ENCODE assay signal across 1 cellular context in the genomic region with DNA sequence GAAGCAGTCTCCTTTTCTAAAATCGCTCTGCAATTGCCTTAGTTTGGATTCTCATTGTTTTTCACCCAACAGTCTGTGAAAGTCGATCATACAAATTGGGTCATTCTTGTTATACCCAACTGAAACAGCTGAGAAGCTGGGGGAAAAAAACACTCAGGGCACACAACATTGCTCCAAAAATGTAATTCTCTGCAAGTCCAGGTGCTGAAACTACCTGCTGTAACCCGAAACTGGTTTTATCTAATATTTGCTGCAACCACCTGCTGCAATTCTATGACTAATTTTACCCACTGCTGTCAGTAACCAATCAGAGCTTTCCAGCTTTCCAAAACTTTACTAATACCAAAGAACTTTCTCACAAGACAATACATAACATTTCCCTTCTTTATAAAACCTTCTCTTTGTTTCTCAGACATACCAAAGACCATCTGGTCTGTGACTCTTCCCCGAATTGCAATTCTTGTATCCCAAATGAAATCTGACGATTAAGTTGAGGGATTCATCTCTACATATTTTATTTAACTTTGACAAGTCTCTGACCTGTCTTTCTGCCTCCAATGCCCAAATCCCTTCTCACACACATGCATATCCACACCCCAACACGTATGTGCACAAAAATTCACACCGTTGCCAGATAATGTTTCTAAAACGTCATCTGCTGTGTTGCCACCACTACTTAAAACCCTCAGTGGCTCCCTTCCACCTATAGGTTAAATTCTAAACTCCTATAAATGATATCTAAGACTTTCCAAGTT.
TF ChIP-seq lines count a peak whose summit lies in the region.

No MANE protein-coding gene starts in this region.

TF ChIP-seq in GM12878, 131 proteins besides CTCF, POLR2A, EP300 and RAD21 (continued from another document and continues in another):
- TF ChIP-seq PRDM15 (CRISPR knock-in tag; IDR thresholded peaks at IDR 0.05) (no peak), RELA (IDR thresholded peaks at IDR 0.05; ENCODE audit: borderline replicate concordance, partially characterized antibody) (no peak), ZZZ3 (IDR thresholded peaks at IDR 0.05; ENCODE audit: control insufficient read depth, insufficient read length, low read depth) (no peak), RUNX3 (IDR thresholded peaks at IDR 0.05; ENCODE audit: low read length) (peak; percentile 80), POLR2AphosphoS2 (IDR thresholded peaks at IDR 0.05; ENCODE audit: low read depth, low read length) (peak; percentile 17; the same call in 1 of the 2 replicates), CBFB (IDR thresholded peaks at IDR 0.05; ENCODE audit: low read depth) (0 out of 2 replicates have a peak, but pooled peaks have one; percentile 30), CEBPB (IDR thresholded peaks at IDR 0.05; ENCODE audit: borderline replicate concordance in 1 of 2, low read depth in 2 of 2, low read length in 2 of 2) (peak in 1 of 2 experiments; percentile 69; a peak in 1 of 4 replicates), RB1 (IDR thresholded peaks at IDR 0.05; ENCODE audit: borderline replicate concordance) (no peak), ETV6 (conservative IDR thresholded peaks at IDR 0.05 in 1 of 2, IDR thresholded peaks at IDR 0.05 in 1 of 2; ENCODE audit: borderline replicate concordance in 1 of 2, low read depth in 1 of 2) (peak in 1 of 2 experiments; percentile 42; a peak in 1 of 4 replicates), MYC (IDR thresholded peaks at IDR 0.05; ENCODE audit: insufficient read depth, insufficient read length, insufficient replicate concordance, low read length, severe bottlenecking) (no peak), GABPA (IDR thresholded peaks at IDR 0.05; ENCODE audit: low read depth) (peak; percentile 37; the same call in 1 of the 2 replicates), KLF5 (IDR thresholded peaks at IDR 0.05; ENCODE audit: partially characterized antibody) (peak; percentile 24), RCOR1 (conservative IDR thresholded peaks at IDR 0.05; ENCODE audit: low read depth, low read length) (no peak), CUX1 (IDR thresholded peaks at IDR 0.05; ENCODE audit: insufficient replicate concordance, low read depth, low read length) (peak; percentile 72), FOXK2 (IDR thresholded peaks at IDR 0.05) (no peak), KAT2A (conservative IDR thresholded peaks at IDR 0.05; ENCODE audit: control insufficient read depth, low read depth, low read length) (no peak), SKIL (IDR thresholded peaks at IDR 0.05; ENCODE audit: low read depth, poor library complexity, severe bottlenecking) (peak; percentile 75), TAF1 (IDR thresholded peaks at IDR 0.05; ENCODE audit: borderline replicate concordance, low read depth, low read length) (peak; percentile 65; the same call in 1 of the 2 replicates), YBX1 (IDR thresholded peaks at IDR 0.05) (no peak), TBL1XR1 (IDR thresholded peaks at IDR 0.05; ENCODE audit: low read depth, low read length) (peak; percentile 83), POU2F2 (IDR thresholded peaks at IDR 0.05; ENCODE audit: borderline replicate concordance, low read depth, low read length) (peak; percentile 90), CBX5 (IDR thresholded peaks at IDR 0.05; ENCODE audit: low read depth) (0 out of 2 replicates have a peak, but pooled peaks have one; percentile 13), SIX5 (IDR thresholded peaks at IDR 0.05; ENCODE audit: low read depth, low read length, severe bottlenecking) (no peak), NFIC (IDR thresholded peaks at IDR 0.05; ENCODE audit: low read depth, low read length) (peak; percentile 80), CREB1 (IDR thresholded peaks at IDR 0.05; ENCODE audit: low read depth) (peak; percentile 69), MEF2B (IDR thresholded peaks at IDR 0.05; ENCODE audit: partially characterized antibody, poor library complexity, severe bottlenecking) (no peak), PML (IDR thresholded peaks at IDR 0.05; ENCODE audit: low read length) (peak; percentile 88), PAX8 (IDR thresholded peaks at IDR 0.05) (no peak), ATF7 (IDR thresholded peaks at IDR 0.05; ENCODE audit: low read depth) (peak; percentile 74), EED (IDR thresholded peaks at IDR 0.05; ENCODE audit: low read depth) (peak; percentile 54; the same call in 1 of the 2 replicates)
- TF ChIP-seq, protein P1, sequence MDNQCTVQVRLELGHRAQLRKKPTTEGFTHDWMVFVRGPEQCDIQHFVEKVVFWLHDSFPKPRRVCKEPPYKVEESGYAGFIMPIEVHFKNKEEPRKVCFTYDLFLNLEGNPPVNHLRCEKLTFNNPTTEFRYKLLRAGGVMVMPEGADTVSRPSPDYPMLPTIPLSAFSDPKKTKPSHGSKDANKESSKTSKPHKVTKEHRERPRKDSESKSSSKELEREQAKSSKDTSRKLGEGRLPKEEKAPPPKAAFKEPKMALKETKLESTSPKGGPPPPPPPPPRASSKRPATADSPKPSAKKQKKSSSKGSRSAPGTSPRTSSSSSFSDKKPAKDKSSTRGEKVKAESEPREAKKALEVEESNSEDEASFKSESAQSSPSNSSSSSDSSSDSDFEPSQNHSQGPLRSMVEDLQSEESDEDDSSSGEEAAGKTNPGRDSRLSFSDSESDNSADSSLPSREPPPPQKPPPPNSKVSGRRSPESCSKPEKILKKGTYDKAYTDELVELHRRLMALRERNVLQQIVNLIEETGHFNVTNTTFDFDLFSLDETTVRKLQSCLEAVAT (IDR thresholded peaks at IDR 0.05), result peak; percentile 56
- TF ChIP-seq, protein P2, sequence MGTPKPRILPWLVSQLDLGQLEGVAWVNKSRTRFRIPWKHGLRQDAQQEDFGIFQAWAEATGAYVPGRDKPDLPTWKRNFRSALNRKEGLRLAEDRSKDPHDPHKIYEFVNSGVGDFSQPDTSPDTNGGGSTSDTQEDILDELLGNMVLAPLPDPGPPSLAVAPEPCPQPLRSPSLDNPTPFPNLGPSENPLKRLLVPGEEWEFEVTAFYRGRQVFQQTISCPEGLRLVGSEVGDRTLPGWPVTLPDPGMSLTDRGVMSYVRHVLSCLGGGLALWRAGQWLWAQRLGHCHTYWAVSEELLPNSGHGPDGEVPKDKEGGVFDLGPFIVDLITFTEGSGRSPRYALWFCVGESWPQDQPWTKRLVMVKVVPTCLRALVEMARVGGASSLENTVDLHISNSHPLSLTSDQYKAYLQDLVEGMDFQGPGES (IDR thresholded peaks at IDR 0.05), result no peak
- TF ChIP-seq, protein P3, sequence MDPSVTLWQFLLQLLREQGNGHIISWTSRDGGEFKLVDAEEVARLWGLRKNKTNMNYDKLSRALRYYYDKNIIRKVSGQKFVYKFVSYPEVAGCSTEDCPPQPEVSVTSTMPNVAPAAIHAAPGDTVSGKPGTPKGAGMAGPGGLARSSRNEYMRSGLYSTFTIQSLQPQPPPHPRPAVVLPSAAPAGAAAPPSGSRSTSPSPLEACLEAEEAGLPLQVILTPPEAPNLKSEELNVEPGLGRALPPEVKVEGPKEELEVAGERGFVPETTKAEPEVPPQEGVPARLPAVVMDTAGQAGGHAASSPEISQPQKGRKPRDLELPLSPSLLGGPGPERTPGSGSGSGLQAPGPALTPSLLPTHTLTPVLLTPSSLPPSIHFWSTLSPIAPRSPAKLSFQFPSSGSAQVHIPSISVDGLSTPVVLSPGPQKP (IDR thresholded peaks at IDR 0.05; ENCODE audit: low read depth, low read length), result no peak
- TF ChIP-seq, protein P4, sequence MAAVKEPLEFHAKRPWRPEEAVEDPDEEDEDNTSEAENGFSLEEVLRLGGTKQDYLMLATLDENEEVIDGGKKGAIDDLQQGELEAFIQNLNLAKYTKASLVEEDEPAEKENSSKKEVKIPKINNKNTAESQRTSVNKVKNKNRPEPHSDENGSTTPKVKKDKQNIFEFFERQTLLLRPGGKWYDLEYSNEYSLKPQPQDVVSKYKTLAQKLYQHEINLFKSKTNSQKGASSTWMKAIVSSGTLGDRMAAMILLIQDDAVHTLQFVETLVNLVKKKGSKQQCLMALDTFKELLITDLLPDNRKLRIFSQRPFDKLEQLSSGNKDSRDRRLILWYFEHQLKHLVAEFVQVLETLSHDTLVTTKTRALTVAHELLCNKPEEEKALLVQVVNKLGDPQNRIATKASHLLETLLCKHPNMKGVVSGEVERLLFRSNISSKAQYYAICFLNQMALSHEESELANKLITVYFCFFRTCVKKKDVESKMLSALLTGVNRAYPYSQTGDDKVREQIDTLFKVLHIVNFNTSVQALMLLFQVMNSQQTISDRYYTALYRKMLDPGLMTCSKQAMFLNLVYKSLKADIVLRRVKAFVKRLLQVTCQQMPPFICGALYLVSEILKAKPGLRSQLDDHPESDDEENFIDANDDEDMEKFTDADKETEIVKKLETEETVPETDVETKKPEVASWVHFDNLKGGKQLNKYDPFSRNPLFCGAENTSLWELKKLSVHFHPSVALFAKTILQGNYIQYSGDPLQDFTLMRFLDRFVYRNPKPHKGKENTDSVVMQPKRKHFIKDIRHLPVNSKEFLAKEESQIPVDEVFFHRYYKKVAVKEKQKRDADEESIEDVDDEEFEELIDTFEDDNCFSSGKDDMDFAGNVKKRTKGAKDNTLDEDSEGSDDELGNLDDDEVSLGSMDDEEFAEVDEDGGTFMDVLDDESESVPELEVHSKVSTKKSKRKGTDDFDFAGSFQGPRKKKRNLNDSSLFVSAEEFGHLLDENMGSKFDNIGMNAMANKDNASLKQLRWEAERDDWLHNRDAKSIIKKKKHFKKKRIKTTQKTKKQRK (IDR thresholded peaks at IDR 0.05; ENCODE audit: low read depth, low read length), result no peak
